Comparison of ENCODE assay signal across 8 cellular contexts in genomic region chr5:151659001-151659754, GRCh38. TPM values are rescaled to one million over a fixed set of nuclear protein-coding genes. Genes with fewer than 3 reads are reported as not detected.
DNase-seq lines count a peak whose midpoint lies in the region; ATAC-seq and TF ChIP-seq lines count a peak whose summit lies in the region.

No MANE protein-coding gene starts in this region.

- H3K9me3 ChIP-seq in adrenal gland (replicated peaks in 1 of 3) (no peaks in the 10 kb centered on the region), right atrium auricular region (no peaks in the 10 kb centered on the region)

- no peaks in the 10 kb centered on the region for H3K27me3 ChIP-seq in adrenal gland
- no peaks in the 10 kb centered on the region for H3K27me3 ChIP-seq in right atrium auricular region

- H3K4me1 ChIP-seq in adrenal gland (replicated peaks in 1 of 2) (peaks cover 4 to 31% of the 10 kb centered on the region in 2 donors), right atrium auricular region (peaks cover 0 to 24% of the 10 kb centered on the region in 2 donors)

- peak overlapping the region in 2 of 5 donors; percentile 9 to 21 for H3K27ac ChIP-seq in adrenal gland
- peak overlapping the region in 1 of 2 donors; percentile 26 for H3K27ac ChIP-seq in right atrium auricular region

- in situ Hi-C loops in GM13977 (cut with MboI; ENCODE audit: low pct_unique_long_range_greater_than_20kb, low sequenced_read_pairs, unreplicated experiment) = loop anchor here (10.0 kb wide), 1 partner anchor 224 kb away; no protein-coding TSS in a partner anchor

- peaks cover 0 to 26% of the 10 kb centered on the region in 2 donors for H3K36me3 ChIP-seq in adrenal gland (replicated peaks in 1 of 2)
- H3K36me3 ChIP-seq in right atrium auricular region = peaks cover 17% of the 10 kb centered on the region

- TF ChIP-seq CTCF in GM13977 (IDR thresholded peaks at IDR 0.05; ENCODE audit: extremely low read depth, insufficient read depth, missing control alignments) = peak; percentile 90
- peak; percentile 78 to 94 (median 89) for TF ChIP-seq CTCF in adrenal gland (IDR thresholded peaks at IDR 0.05)
- peak; percentile 74 to 93 for TF ChIP-seq CTCF in right atrium auricular region (IDR thresholded peaks at IDR 0.05)

- H3K4me3 ChIP-seq in adrenal gland = no peak overlapping the region
- H3K4me3 ChIP-seq in right atrium auricular region = no peak overlapping the region

- intact Hi-C loops in adrenal gland (cut with DNase I) = loop anchor here (2.0 to 10.0 kb wide), 6 partner anchors 58 to 214 kb away; partner anchors contain the start of gene SLC36A1 (in 1 of the 2)
- intact Hi-C loops in sciatic nerve (cut with DNase I) = loop anchor here (2.0 to 10.0 kb wide), 2 partner anchors 82 to 214 kb away; partner anchors contain the start of gene SLC36A1

- WGBS in adrenal gland, 4 donors = 19 to 27% (median 23%) methylated on average over 10 of the region's 10 CpGs

- ATAC-seq in HG02623 (IDR thresholded peaks at IDR 0.05; ENCODE audit: unreplicated experiment) = peak; percentile 58
- peak; percentile 91 for ATAC-seq in sciatic nerve
- ATAC-seq in GM18873 (IDR thresholded peaks at IDR 0.05; ENCODE audit: low FRiP score, unreplicated experiment) = no peak

- DNase-seq in GM13977 (ENCODE audit: low spot score) = peak; percentile 72
- peak; percentile 27 for DNase-seq in NCI-H1105 treated with DMSO at 0.1 percent for 48 hours (lab: John Stamatoyannopoulos, UW)
- DNase-seq in T-helper 1 cell = peak; percentile 54 to 71 (median 69)
- peak; percentile 76 to 90 (median 84) for DNase-seq in adrenal gland
- peak; percentile 80 for DNase-seq in right atrium auricular region (ENCODE audit: low spot score)
- peak; percentile 93 for DNase-seq in sciatic nerve (ENCODE audit: low spot score)

- no peak for TF ChIP-seq POLR2A in adrenal gland (IDR thresholded peaks at IDR 0.05)

RNA-seq across cellular contexts. Expression of gene SPARC, which starts 27.5 kb away (rescaled TPM):
- total RNA-seq in adrenal gland (1,000 to 10,000 TPM in 4 of 8 donors, 100 to 1,000 TPM in 4; 478 to 3,013 (median 1,213) TPM), right atrium auricular region (100 to 1,000 TPM; 292 to 567 TPM), sciatic nerve (3,484 TPM)
- polyA plus RNA-seq in adrenal gland = 1,000 to 10,000 TPM in 1 of 3 donors, 100 to 1,000 TPM in 2; 145 to 2,674 (median 298) TPM

Comparison
In these comparisons a context has a peak if more than half of its experiments do, and no peak if none do; other contexts are left out.
1. DNase-seq: peak in every context shown above with its lines; median percentile 93 in sciatic nerve; 84 in adrenal gland; 80 in right atrium auricular region; 72 in GM13977; 69 in T-helper 1 cell; 27 in NCI-H1105 treated with DMSO at 0.1 percent for 48 hours.